Comparison of ENCODE assay signal across 2 cellular contexts in the genomic region with DNA sequence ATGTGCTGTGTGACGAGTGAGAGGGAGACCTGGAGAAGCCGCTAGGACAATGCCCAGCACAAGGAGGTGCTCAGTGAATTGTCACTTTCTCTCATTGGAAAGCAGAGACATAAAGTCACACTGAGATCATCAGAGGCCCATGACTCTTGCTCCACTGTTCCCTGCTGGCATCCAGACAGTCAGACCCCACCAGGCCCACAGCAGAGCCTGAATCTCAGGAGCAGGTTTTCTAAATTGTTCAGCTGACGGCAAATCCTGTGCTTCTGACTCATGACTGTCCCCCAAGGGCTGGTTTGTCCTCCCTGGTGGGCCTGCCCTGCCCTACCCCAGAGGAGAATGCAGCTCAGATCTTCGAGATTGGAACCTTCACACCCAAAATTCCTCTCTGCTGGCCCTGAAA.
TF ChIP-seq lines count a peak whose summit lies in the region.

No MANE protein-coding gene starts in this region.

TF ChIP-seq in A549, 52 proteins besides CTCF, POLR2A, EP300 and RAD21:
- no peak for TF ChIP-seq POLR2AphosphoS2 (conservative IDR thresholded peaks at IDR 0.05; ENCODE audit: low read length)
- no peak for TF ChIP-seq FOSL2 (IDR thresholded peaks at IDR 0.05)
- TF ChIP-seq FOSL2 (CRISPR knock-in tag; IDR thresholded peaks at IDR 0.05), result peak; percentile 64
TF ChIP-seq in A549: peak in this region for 1.

TF ChIP-seq in IMR-90, 13 proteins besides CTCF, POLR2A, EP300 and RAD21:
- no peak for TF ChIP-seq RCOR1 (IDR thresholded peaks at IDR 0.05; ENCODE audit: insufficient replicate concordance, low read length)
- no peak for TF ChIP-seq ELK1 (IDR thresholded peaks at IDR 0.05; ENCODE audit: borderline replicate concordance, low read depth, low read length)
- TF ChIP-seq CEBPB (IDR thresholded peaks at IDR 0.05; ENCODE audit: low read depth, low read length), result no peak
- TF ChIP-seq, protein P1, sequence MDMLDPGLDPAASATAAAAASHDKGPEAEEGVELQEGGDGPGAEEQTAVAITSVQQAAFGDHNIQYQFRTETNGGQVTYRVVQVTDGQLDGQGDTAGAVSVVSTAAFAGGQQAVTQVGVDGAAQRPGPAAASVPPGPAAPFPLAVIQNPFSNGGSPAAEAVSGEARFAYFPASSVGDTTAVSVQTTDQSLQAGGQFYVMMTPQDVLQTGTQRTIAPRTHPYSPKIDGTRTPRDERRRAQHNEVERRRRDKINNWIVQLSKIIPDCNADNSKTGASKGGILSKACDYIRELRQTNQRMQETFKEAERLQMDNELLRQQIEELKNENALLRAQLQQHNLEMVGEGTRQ (IDR thresholded peaks at IDR 0.05; ENCODE audit: low read depth, low read length), result no peak
- TF ChIP-seq MAZ (IDR thresholded peaks at IDR 0.05; ENCODE audit: borderline replicate concordance, low read depth, low read length), result no peak
- TF ChIP-seq RFX5 (IDR thresholded peaks at IDR 0.05; ENCODE audit: low read depth, low read length), result no peak
- no peak for TF ChIP-seq BHLHE40 (IDR thresholded peaks at IDR 0.05; ENCODE audit: low read depth, low read length)
- no peak for TF ChIP-seq CHD1 (IDR thresholded peaks at IDR 0.05; ENCODE audit: low read depth, low read length)
- TF ChIP-seq MXI1 (IDR thresholded peaks at IDR 0.05; ENCODE audit: borderline replicate concordance, low read depth, low read length), result no peak
- TF ChIP-seq NFE2L2 (IDR thresholded peaks at IDR 0.05; ENCODE audit: low read depth, low read length), result no peak
- no peak for TF ChIP-seq MAFK (IDR thresholded peaks at IDR 0.05; ENCODE audit: low read depth, low read length)
- no peak for TF ChIP-seq FOS (IDR thresholded peaks at IDR 0.05; ENCODE audit: low read depth, low read length)
TF ChIP-seq in IMR-90: peak in this region for 0.
